Comparison of ENCODE assay signal across 8 cellular contexts in genomic region chr15:75641176-75641498, GRCh38. TPM values are rescaled to one million over a fixed set of nuclear protein-coding genes. Genes with fewer than 3 reads are reported as not detected.
A peak's percentile ranks its signal among the peaks of the same experiment; 100 is the strongest.
DNase-seq lines count a peak whose midpoint lies in the region; ATAC-seq, FAIRE-seq and TF ChIP-seq lines count a peak whose summit lies in the region.

No MANE protein-coding gene starts in this region.

- H3K4ac ChIP-seq in H9 (ENCODE audit: low read depth, low read length) (no peak overlapping the region), mesenchymal stem cell (ENCODE audit: low read depth in 1 of 2, low read length in 2 of 2) (no peak overlapping the region)

- no peak for DNase-seq in A673 (ENCODE audit: low spot score)
- DNase-seq in H9, result no peak
- no peak for DNase-seq in mesenchymal stem cell
- DNase-seq in GM19239 (ENCODE audit: insufficient read length, low spot score), result no peak
- DNase-seq in medulla oblongata (ENCODE audit: extremely low spot score), result no peak

- H3K23me2 ChIP-seq in H9 (ENCODE audit: insufficient read length, low read depth, low read length, poor library complexity, severe bottlenecking), result peaks cover 15% of the 10 kb centered on the region

- H3K9me3 ChIP-seq in A673 (ENCODE audit: low read depth, low read length, poor library complexity, severe bottlenecking), result no peaks in the 10 kb centered on the region
- H3K9me3 ChIP-seq in H9 (ENCODE audit: control insufficient read depth, low read depth, low read length), result no peaks in the 10 kb centered on the region
- H3K9me3 ChIP-seq in mesenchymal stem cell (ENCODE audit: control insufficient read depth, low read length), result no peaks in the 10 kb centered on the region

- H3K4me1 Mint-ChIP-seq in H9, result peaks cover 23 to 32% of the 10 kb centered on the region in 2 experiments
- peaks cover 9% of the 10 kb centered on the region for H3K4me1 Mint-ChIP-seq in activated T-helper 17 cell treated with anti-CD3 and anti-CD28 coated beads, Interleukin-2, amount 50 U/mL, for 72 hours

- H3K27ac Mint-ChIP-seq in H9, result peak overlapping the region in 2 of 3 experiments; percentile 83 to 92; a peak in 4 of 7 replicates
- peak overlapping the region; percentile 96 for H3K27ac Mint-ChIP-seq in activated T-helper 17 cell treated with anti-CD3 and anti-CD28 coated beads, Interleukin-2, amount 50 U/mL, for 72 hours

- peaks cover 20% of the 10 kb centered on the region; the same call in 1 of the 2 replicates for H3K79me2 ChIP-seq in H9 (ENCODE audit: insufficient read depth, low read length)

- ATAC-seq in activated T-helper 17 cell treated with anti-CD3 and anti-CD28 coated beads, Interleukin-2, amount 50 U/mL, for 72 hours (replicated peaks), result no peak
- ATAC-seq in GM18498 (IDR thresholded peaks at IDR 0.05; ENCODE audit: unreplicated experiment), result no peak
- ATAC-seq in HG03460 (IDR thresholded peaks at IDR 0.05; ENCODE audit: unreplicated experiment), result no peak

- H3K4me1 ChIP-seq in A673 (ENCODE audit: insufficient read depth, low read length, poor library complexity, severe bottlenecking), result peaks cover 15% of the 10 kb centered on the region
- H3K4me1 ChIP-seq in H9 (ENCODE audit: insufficient read depth, low read length), result no peaks in the 10 kb centered on the region
- H3K4me1 ChIP-seq in mesenchymal stem cell (ENCODE audit: control insufficient read depth, insufficient read depth, low read depth, low read length), result peaks cover 18% of the 10 kb centered on the region

- no peak overlapping the region for H4K91ac ChIP-seq in H9 (ENCODE audit: insufficient read length, low read depth, low read length)
- no peak overlapping the region for H4K91ac ChIP-seq in mesenchymal stem cell (ENCODE audit: low read length)

- H3K27ac ChIP-seq in A673 (ENCODE audit: low read depth, low read length, poor library complexity, severe bottlenecking) (peak overlapping the region; percentile 88), H9 (ENCODE audit: insufficient read length, low read depth, low read length) (no peak overlapping the region), mesenchymal stem cell (ENCODE audit: low read length, poor library complexity, severe bottlenecking) (peak overlapping the region; percentile 86)

- H3K4me2 ChIP-seq in H9 (ENCODE audit: insufficient read depth, insufficient read length, low read length) (peak overlapping the region; percentile 71), mesenchymal stem cell (ENCODE audit: low read length, poor library complexity, severe bottlenecking) (no peak overlapping the region)

- H3K4me3 ChIP-seq in A673 (ENCODE audit: low read depth, low read length, poor library complexity, severe bottlenecking), result peak overlapping the region; percentile 75
- peak overlapping the region in 1 of 2 experiments; percentile 100 for H3K4me3 ChIP-seq in mesenchymal stem cell (ENCODE audit: insufficient read depth in 1 of 2, low read depth in 1 of 2, low read length in 2 of 2)

- CTCF ChIA-PET in A673 (lab: Charles Lee), result interaction anchor here (0.7 to 2.8 kb wide), 3 partner anchors 9 to 273 kb away, joined by 3 to 13 read pairs (median 4); partner anchors contain the start of gene MAN2C1

- H3K27me3 ChIP-seq in A673 (replicated peaks; ENCODE audit: insufficient read depth, low read depth, low read length, poor library complexity), result no peaks in the 10 kb centered on the region
- no peaks in the 10 kb centered on the region; the same call in 1 of the 2 replicates for H3K27me3 ChIP-seq in H9 (ENCODE audit: insufficient read depth, low read length)
- no peaks in the 10 kb centered on the region for H3K27me3 ChIP-seq in mesenchymal stem cell (ENCODE audit: control insufficient read depth in 1 of 2, insufficient read depth in 1 of 2, low read length in 2 of 2)

- TF ChIP-seq CTCF in A673 (conservative IDR thresholded peaks at IDR 0.05; ENCODE audit: low read depth, low read length), result no peak
- TF ChIP-seq CTCF in H9 (conservative IDR thresholded peaks at IDR 0.05), result no peak

- intact Hi-C loops in A673 (cut with micrococcal nuclease; ENCODE audit: unreplicated experiment), result loop anchor here (1.0 to 5.0 kb wide), 2 partner anchors 189 to 273 kb away; partner anchors contain the start of genes MAN2C1 and SIN3A

- no peaks in the 10 kb centered on the region for H4K20me1 ChIP-seq in H9 (ENCODE audit: control insufficient read depth, insufficient read depth, insufficient read length)

- H2AFZ ChIP-seq in H9 (ENCODE audit: low read length), result no peak overlapping the region
- no peak overlapping the region for H2AFZ ChIP-seq in mesenchymal stem cell (ENCODE audit: low read depth, low read length)

- H3K23ac ChIP-seq in H9 (ENCODE audit: insufficient read length, low read depth, low read length) (no peak overlapping the region), mesenchymal stem cell (ENCODE audit: low read length in 2 of 2) (no peak overlapping the region)

- no peak overlapping the region for H2BK5ac ChIP-seq in H9 (ENCODE audit: insufficient read length, low read length)
- no peak overlapping the region for H2BK5ac ChIP-seq in mesenchymal stem cell (ENCODE audit: low read depth, low read length, poor library complexity, severe bottlenecking)

- no peak overlapping the region for H2AK5ac ChIP-seq in H9 (ENCODE audit: insufficient read length, low read length)
- no peak overlapping the region for H2AK5ac ChIP-seq in mesenchymal stem cell (ENCODE audit: low read length, severe bottlenecking)

- H3K79me1 ChIP-seq in H9 (ENCODE audit: insufficient read depth, low read depth, low read length, poor library complexity, severe bottlenecking) (peaks cover 9% of the 10 kb centered on the region), mesenchymal stem cell (replicated peaks; ENCODE audit: low read length, poor library complexity, severe bottlenecking) (peaks cover 11% of the 10 kb centered on the region)

- H2BK120ac ChIP-seq in H9 (ENCODE audit: low read depth, low read length, poor library complexity, severe bottlenecking) (no peak overlapping the region), mesenchymal stem cell (ENCODE audit: low read depth, low read length) (no peak overlapping the region)

- no peak overlapping the region for H4K8ac ChIP-seq in H9 (replicated peaks; ENCODE audit: insufficient read length, low read depth, low read length)
- H4K8ac ChIP-seq in mesenchymal stem cell (ENCODE audit: low read length), result no peak overlapping the region

- H3K18ac ChIP-seq in H9 (ENCODE audit: insufficient read length, low read depth, low read length) (no peak overlapping the region), mesenchymal stem cell (ENCODE audit: low read depth in 1 of 2, low read length in 2 of 2) (no peak overlapping the region)

- H3K9me3 Mint-ChIP-seq in H9, result no peaks in the 10 kb centered on the region
- no peaks in the 10 kb centered on the region for H3K9me3 Mint-ChIP-seq in activated T-helper 17 cell treated with anti-CD3 and anti-CD28 coated beads, Interleukin-2, amount 50 U/mL, for 72 hours

- H3K27me3 Mint-ChIP-seq in H9 (ENCODE audit: low read depth), result peaks cover 14% of the 10 kb centered on the region
- H3K27me3 Mint-ChIP-seq in activated T-helper 17 cell treated with anti-CD3 and anti-CD28 coated beads, Interleukin-2, amount 50 U/mL, for 72 hours, result no peaks in the 10 kb centered on the region

- no peak overlapping the region for H2BK20ac ChIP-seq in H9 (ENCODE audit: low read depth, low read length, poor library complexity, severe bottlenecking)

- no peak overlapping the region for H2BK12ac ChIP-seq in H9 (ENCODE audit: insufficient read length, low read depth, low read length)
- no peak overlapping the region for H2BK12ac ChIP-seq in mesenchymal stem cell (ENCODE audit: low read length in 2 of 2)

- H3K4me3 Mint-ChIP-seq in H9, result peak overlapping the region; percentile 92 to 93
- peak overlapping the region; percentile 98 for H3K4me3 Mint-ChIP-seq in activated T-helper 17 cell treated with anti-CD3 and anti-CD28 coated beads, Interleukin-2, amount 50 U/mL, for 72 hours

- peaks cover 9% of the 10 kb centered on the region for H3K36me3 ChIP-seq in A673 (ENCODE audit: insufficient read depth, low read length, poor library complexity, severe bottlenecking)
- peaks cover 8% of the 10 kb centered on the region in 2 experiments for H3K36me3 ChIP-seq in mesenchymal stem cell (ENCODE audit: control insufficient read depth in 1 of 2, insufficient read depth in 2 of 2, low read depth in 1 of 2, low read length in 2 of 2)

- no TSS peak for BruUV-seq in A673 (replicated peaks; lab: Mats Ljungman, UMichigan)

- no peak overlapping the region for H3T11ph ChIP-seq in H9 (ENCODE audit: low read length)

- H3K14ac ChIP-seq in H9 (ENCODE audit: insufficient read depth, low read length) (no peak overlapping the region), mesenchymal stem cell (ENCODE audit: low read length in 2 of 2) (no peak overlapping the region)

- POLR2A ChIA-PET in A673 (lab: Charles Lee; ENCODE audit: low non-redundant PET), result interaction anchor here (0.7 kb wide), 1 partner anchor 26 kb away, joined by 4 read pairs; no protein-coding TSS in a partner anchor

- WGBS in H9 (ENCODE audit: extremely low coverage, insufficient read length, low lambda C conversion rate), result no CpG with 5 or more reads among the region's 4 CpGs
- WGBS in mesenchymal stem cell, result 100% methylated on average over 2 of the region's 4 CpGs

- H3K9ac ChIP-seq in H9 (ENCODE audit: extremely low read depth, insufficient read length, low read length) (peak overlapping the region; percentile 73), mesenchymal stem cell (ENCODE audit: low read length) (peak overlapping the region; percentile 99)

- no peak overlapping the region for H4K5ac ChIP-seq in H9 (ENCODE audit: insufficient read length, low read depth, low read length)

- no peak for FAIRE-seq in GM19239 (lab: Jason Lieb, UNC)

- H2BK15ac ChIP-seq in H9 (ENCODE audit: low read depth, low read length), result no peak overlapping the region
- H2BK15ac ChIP-seq in mesenchymal stem cell (ENCODE audit: low read depth, poor library complexity, severe bottlenecking), result no peak overlapping the region

- no peak overlapping the region for H3K56ac ChIP-seq in H9 (ENCODE audit: insufficient read length, low read depth, low read length)

- H3K36me3 Mint-ChIP-seq in H9 (ENCODE audit: insufficient read depth in 1 of 3, low read depth in 3 of 3), result peaks cover 0 to 10% (median 3%) of the 10 kb centered on the region in 3 experiments; a peak in 3 of 7 replicates
- peaks cover 33% of the 10 kb centered on the region for H3K36me3 Mint-ChIP-seq in activated T-helper 17 cell treated with anti-CD3 and anti-CD28 coated beads, Interleukin-2, amount 50 U/mL, for 72 hours (ENCODE audit: low read depth)

RNA-seq across cellular contexts. Expression of gene IMP3, which starts 1.1 kb away (rescaled TPM):
- total RNA-seq in A673 (2021) (76.5 and 84.5 TPM in 2 replicates), H9 (2021) (97.9 and 106 TPM in 2 replicates)
- total RNA-seq in activated T-helper 17 cell treated with anti-CD3 and anti-CD28 coated beads, Interleukin-2, amount 50 U/mL, for 72 hours, result 100 to 1,000 TPM in 1 of 2 donors, 10 to 100 TPM in 1; 98.3 to 113 TPM
- 49.0 TPM for polyA plus RNA-seq in mesenchymal stem cell (2013, experiment 1 of 2)
- polyA plus RNA-seq in mesenchymal stem cell (2013, experiment 2 of 2), result 48.8 TPM

RNA-seq across cellular contexts. Expression of gene SNX33, which starts 6.6 kb away (rescaled TPM):
- 3.4 and 5.6 TPM in 2 replicates for total RNA-seq in A673 (2021)
- total RNA-seq in H9 (2021), result 17.7 and 18.7 TPM in 2 replicates
- total RNA-seq in activated T-helper 17 cell treated with anti-CD3 and anti-CD28 coated beads, Interleukin-2, amount 50 U/mL, for 72 hours, result 10 to 100 TPM in 1 of 2 donors, 1 to 10 TPM in 1; 2.6 to 12.1 TPM
- polyA plus RNA-seq in mesenchymal stem cell (2013, experiment 1 of 2), result 23.0 TPM
- polyA plus RNA-seq in mesenchymal stem cell (2013, experiment 2 of 2), result 22.6 TPM

RNA-seq across cellular contexts. Expression of gene SNUPN, which starts 15.6 kb away (rescaled TPM):
- total RNA-seq in A673 (2021) (32.8 and 34.6 TPM in 2 replicates), H9 (2021) (29.8 and 32.7 TPM in 2 replicates)
- total RNA-seq in activated T-helper 17 cell treated with anti-CD3 and anti-CD28 coated beads, Interleukin-2, amount 50 U/mL, for 72 hours, result 10 to 100 TPM; 26.0 to 34.8 TPM
- 21.7 TPM for polyA plus RNA-seq in mesenchymal stem cell (2013, experiment 1 of 2)
- 20.5 TPM for polyA plus RNA-seq in mesenchymal stem cell (2013, experiment 2 of 2)
